In the genomic region with DNA sequence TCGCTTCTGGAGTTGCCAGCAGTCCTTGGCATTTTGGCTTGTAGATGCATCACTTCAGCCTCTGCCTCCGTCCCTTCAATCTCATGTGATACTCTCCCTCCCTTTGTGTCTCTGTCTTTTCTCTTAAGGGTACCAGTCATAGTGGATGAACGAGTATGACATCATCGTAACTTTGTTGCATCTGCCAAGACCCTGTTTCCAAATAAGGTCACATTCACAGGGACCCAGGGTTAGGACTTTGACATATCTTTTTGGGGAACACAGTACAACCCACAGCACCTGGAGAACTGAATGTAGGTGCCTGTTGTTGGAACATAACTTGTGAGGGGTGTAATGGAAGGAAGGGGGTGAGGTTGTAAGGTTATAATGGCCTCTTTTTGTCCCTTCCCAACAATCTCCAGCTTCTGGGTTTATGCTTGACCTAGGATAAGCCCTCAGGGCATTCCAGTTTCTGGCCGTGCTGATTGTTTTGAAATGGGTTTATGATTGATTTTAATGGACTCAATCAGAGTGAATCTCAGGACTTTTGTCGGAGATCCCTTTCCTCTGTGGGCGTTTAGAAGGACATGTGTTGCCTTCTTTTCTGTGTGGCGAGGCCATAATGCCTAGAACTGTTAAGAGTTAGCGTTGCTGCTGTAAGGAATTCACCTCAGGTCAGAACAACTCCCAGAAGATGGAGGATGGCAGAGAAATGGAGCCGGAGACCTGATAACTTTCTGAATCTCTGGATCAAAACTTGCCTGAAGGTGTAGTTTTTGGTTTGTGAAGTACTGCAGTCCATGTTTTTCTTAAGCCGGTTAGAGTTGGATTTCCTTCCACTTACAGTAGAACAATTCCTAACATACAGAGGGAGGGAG, we compare ENCODE assay signal across 26 cellular contexts.
"Had no signal": no experiment of that assay in that cellular context is flagged by ENCODE, and none has a peak within 500 bp of the region (broad histone marks: within the 10 kb centered on the region; RNA-seq: fewer than 3 reads in every experiment).

No MANE protein-coding gene starts in this region.

- H3K27me3 Mint-ChIP-seq: activated naive CD8-positive, alpha-beta T cell treated with anti-CD3 and anti-CD28 coated beads, Interleukin-2, amount 10 ng/mL, durations not matched to agents 7 days and 5 days; naive B cell; type B pancreatic cell had no signal

- H3K4me3 Mint-ChIP-seq: activated naive CD8-positive, alpha-beta T cell treated with anti-CD3 and anti-CD28 coated beads, Interleukin-2, amount 10 ng/mL, durations not matched to agents 7 days and 5 days; naive B cell; type B pancreatic cell had no signal

- H3K9me3 ChIP-seq: breast epithelium, spleen, thoracic aorta, vagina had no signal

- ATAC-seq: activated CD4-positive, CD25-positive, alpha-beta regulatory T cell treated with anti-CD3 and anti-CD28 coated beads, Interleukin-2, amount 50 U/mL, for 24 hours; left ventricle myocardium superior had no signal

- H3K36me3 ChIP-seq: breast epithelium, thoracic aorta, vagina had no signal

- H3K27ac Mint-ChIP-seq: activated naive CD8-positive, alpha-beta T cell treated with anti-CD3 and anti-CD28 coated beads, Interleukin-2, amount 10 ng/mL, durations not matched to agents 7 days and 5 days; type B pancreatic cell had no signal

- H3K4me3 ChIP-seq: breast epithelium, spleen, thoracic aorta, vagina had no signal

- H2AFZ ChIP-seq: parathyroid adenoma had no signal

- DNase-seq: activated CD8-positive, alpha-beta memory T cell treated with anti-CD3 and anti-CD28 coated beads for 24 hours; activated CD8-positive, alpha-beta memory T cell treated with anti-CD3 and anti-CD28 coated beads, Interleukin-2, amount 50 U/mL, for 4 hours; activated naive CD4-positive, alpha-beta T cell treated with Interleukin-2 at 50 U/mL for 16 hours; activated naive CD8-positive, alpha-beta T cell treated with anti-CD3 and anti-CD28 coated beads, Interleukin-2, amount 10 ng/mL, durations not matched to agents 7 days and 5 days; activated T-cell treated with anti-CD3 and anti-CD28 coated beads, Interleukin-2, amount 50 U/mL, for 48 hours; amniotic stem cell; cerebellar nuclear complex; cortex of kidney; erythroblast; hippocampal formation; left ventricle myocardium superior; mesenchymal stem cell; naive B cell; nucleus accumbens; spleen; stimulated activated CD4-positive, alpha-beta T cell treated with anti-CD3 and anti-CD28 coated beads, Interleukin-4, amount 100 ng/mL, for 1 hour; stimulated activated naive CD4-positive, alpha-beta T cell treated with Interleukin-2 at 50 U/mL for 16 hours; SW 1271 had no signal

- H3K4me1 Mint-ChIP-seq: activated naive CD8-positive, alpha-beta T cell treated with anti-CD3 and anti-CD28 coated beads, Interleukin-2, amount 10 ng/mL, durations not matched to agents 7 days and 5 days had no signal

- H3K4me1 ChIP-seq: breast epithelium had no signal

- H3K36me3 Mint-ChIP-seq: naive B cell had no signal

- H3K27me3 ChIP-seq: breast epithelium, foreskin keratinocyte, spleen, vagina had no signal

- H3K9ac ChIP-seq: parathyroid adenoma had no signal

- H3K9me3 Mint-ChIP-seq: activated naive CD8-positive, alpha-beta T cell treated with anti-CD3 and anti-CD28 coated beads, Interleukin-2, amount 10 ng/mL, durations not matched to agents 7 days and 5 days; naive B cell; type B pancreatic cell had no signal

- H3K27ac ChIP-seq: breast epithelium, foreskin keratinocyte, parathyroid adenoma, thoracic aorta, vagina, VCaP had no signal
